ENCODE assay signal across 1 cellular context in genomic region chr3:30285188-30286006, GRCh38.
TF ChIP-seq lines count a peak whose summit lies in the region.

No MANE protein-coding gene starts in this region.

TF ChIP-seq in SK-N-SH treated with all-trans-retinoic acid at 6 μM for 48 hours, 23 proteins besides CTCF, POLR2A, EP300 and RAD21 (continued from another document):
- TF ChIP-seq CSRNP3 (CRISPR knock-in tag; IDR thresholded peaks at IDR 0.05): 0 out of 2 replicates have a peak, but pooled peaks have one; percentile 50
- TF ChIP-seq TOX (CRISPR knock-in tag; IDR thresholded peaks at IDR 0.05; ENCODE audit: borderline replicate concordance): no peak
- no peak for TF ChIP-seq BACH2 (CRISPR knock-in tag; IDR thresholded peaks at IDR 0.05; ENCODE audit: borderline replicate concordance)
- TF ChIP-seq GLIS3 (CRISPR knock-in tag; IDR thresholded peaks at IDR 0.05): no peak
- TF ChIP-seq CREB5 (CRISPR knock-in tag; IDR thresholded peaks at IDR 0.05; ENCODE audit: low read depth): peak; percentile 57; the same call in 1 of the 2 replicates
- TF ChIP-seq SNAI2 (CRISPR knock-in tag; IDR thresholded peaks at IDR 0.05): peak; percentile 88; the same call in 1 of the 2 replicates
- no peak for TF ChIP-seq ZNF565 (CRISPR knock-in tag; conservative IDR thresholded peaks at IDR 0.05; ENCODE audit: low read depth)
- TF ChIP-seq ZNF70 (CRISPR knock-in tag; IDR thresholded peaks at IDR 0.05): no peak
- TF ChIP-seq TSHZ2 (CRISPR knock-in tag; IDR thresholded peaks at IDR 0.05): peak; percentile 83
- TF ChIP-seq ISL1 (CRISPR knock-in tag; IDR thresholded peaks at IDR 0.05): peak; percentile 93
- peak; percentile 88 for TF ChIP-seq TCF4 (CRISPR knock-in tag; IDR thresholded peaks at IDR 0.05; ENCODE audit: borderline replicate concordance)
- peak; percentile 66; the same call in 1 of the 2 replicates for TF ChIP-seq ZC3H10 (CRISPR knock-in tag; IDR thresholded peaks at IDR 0.05)
- no peak for TF ChIP-seq ARNTL (CRISPR knock-in tag; IDR thresholded peaks at IDR 0.05; ENCODE audit: borderline replicate concordance, low read depth)
- no peak for TF ChIP-seq CSDC2 (CRISPR knock-in tag; IDR thresholded peaks at IDR 0.05)
- TF ChIP-seq PPARA (CRISPR knock-in tag; IDR thresholded peaks at IDR 0.05; ENCODE audit: borderline replicate concordance): no peak
- TF ChIP-seq OSR1 (CRISPR knock-in tag; IDR thresholded peaks at IDR 0.05): no peak
